Comparison of ENCODE assay signal across 22 cellular contexts in genomic region chr1:43444151-43444826, GRCh38. TPM values are rescaled to one million over a fixed set of nuclear protein-coding genes. Genes with fewer than 3 reads are reported as not detected.
DNase-seq lines count a peak whose midpoint lies in the region; ATAC-seq and TF ChIP-seq lines count a peak whose summit lies in the region.
"Had no signal": no experiment of that assay in that cellular context is flagged by ENCODE, and none has a peak within 500 bp of the region (broad histone marks: within the 10 kb centered on the region; RNA-seq: fewer than 3 reads in every experiment).

No MANE protein-coding gene starts in this region.

- peaks cover 0 to 12% (median 0%) of the 10 kb centered on the region in 4 donors for H3K4me1 ChIP-seq in stomach
- H3K4me1 ChIP-seq: vagina had no signal

- 89 to 93% (median 92%) methylated on average over 13 of the region's 13 CpGs for WGBS in stomach, 5 donors

- no TSS peak for BruUV-seq in Calu3 (replicated peaks; lab: Mats Ljungman, UMichigan)

- CTCF ChIA-PET in Calu3 (lab: Charles Lee) = interaction anchor here (1.7 kb wide), 1 partner anchor 10 kb away, joined by 4 read pairs; no protein-coding TSS in a partner anchor

- peaks cover 2% of the 10 kb centered on the region in 2 donors for H3K36me3 Mint-ChIP-seq in activated T-cell treated with anti-CD3 and anti-CD28 coated beads, Interleukin-2, amount 50 U/mL, for 72 hours (ENCODE audit: insufficient read depth in 2 of 2)
- H3K36me3 Mint-ChIP-seq in Calu3 (ENCODE audit: insufficient read depth, unreplicated experiment) (peaks cover 72% of the 10 kb centered on the region), nephron progenitor cell (ENCODE audit: low read depth) (peaks cover 36% of the 10 kb centered on the region)

- peak overlapping the region; percentile 0 for H3K27ac Mint-ChIP-seq in activated T-cell treated with anti-CD3 and anti-CD28 coated beads, Interleukin-2, amount 50 U/mL, for 72 hours
- H3K27ac Mint-ChIP-seq in Calu3 (ENCODE audit: unreplicated experiment) = peak overlapping the region; percentile 73
- peak overlapping the region; percentile 1 for H3K27ac Mint-ChIP-seq in nephron progenitor cell
- H3K27ac Mint-ChIP-seq: stimulated activated memory B cell treated with anti-CD40 and anti-IgM and Interleukin-4, amounts not matched to agents 10 μg/mL and 1 μg/mL and 100 μg/mL, for 72 hours had no signal

- intact Hi-C loops in Calu3 (cut with micrococcal nuclease; ENCODE audit: unreplicated experiment) (no loop called here), stomach (cut with DNase I; ENCODE audit: low total_unique reads) (no loop called here)

- ATAC-seq in activated T-cell treated with anti-CD3 and anti-CD28 coated beads, Interleukin-2, amount 50 U/mL, for 72 hours (replicated peaks in 1 of 2) = no peak
- ATAC-seq: stimulated activated memory B cell treated with anti-CD40 and anti-IgM and Interleukin-4, amounts not matched to agents 10 μg/mL and 1 μg/mL and 100 μg/mL, for 72 hours had no signal

- H3K27ac ChIP-seq in coronary artery (no peak overlapping the region), stomach (no peak overlapping the region)
- H3K27ac ChIP-seq: dorsolateral prefrontal cortex, epithelial cell of prostate, vagina had no signal

- H3K4me3 Mint-ChIP-seq in activated T-cell treated with anti-CD3 and anti-CD28 coated beads, Interleukin-2, amount 50 U/mL, for 72 hours = no peak overlapping the region
- H3K4me3 Mint-ChIP-seq in Calu3 (ENCODE audit: low read depth, unreplicated experiment) (no peak overlapping the region), nephron progenitor cell (no peak overlapping the region)
- H3K4me3 Mint-ChIP-seq: B cell; stimulated activated memory B cell treated with anti-CD40 and anti-IgM and Interleukin-4, amounts not matched to agents 10 μg/mL and 1 μg/mL and 100 μg/mL, for 72 hours had no signal

- H3K4me1 Mint-ChIP-seq in activated T-cell treated with anti-CD3 and anti-CD28 coated beads, Interleukin-2, amount 50 U/mL, for 72 hours (ENCODE audit: low read depth) = no peaks in the 10 kb centered on the region
- H3K4me1 Mint-ChIP-seq in Calu3 (ENCODE audit: low read depth, unreplicated experiment) (peaks cover 17% of the 10 kb centered on the region), nephron progenitor cell (peaks cover 21% of the 10 kb centered on the region)
- H3K4me1 Mint-ChIP-seq: B cell; stimulated activated memory B cell treated with anti-CD40 and anti-IgM and Interleukin-4, amounts not matched to agents 10 μg/mL and 1 μg/mL and 100 μg/mL, for 72 hours had no signal

- no peaks in the 10 kb centered on the region for H3K27me3 Mint-ChIP-seq in activated T-cell treated with anti-CD3 and anti-CD28 coated beads, Interleukin-2, amount 50 U/mL, for 72 hours (ENCODE audit: low read depth)
- H3K27me3 Mint-ChIP-seq in Calu3 (ENCODE audit: unreplicated experiment) (no peaks in the 10 kb centered on the region), nephron progenitor cell (ENCODE audit: low read depth, poor library complexity) (no peaks in the 10 kb centered on the region)
- H3K27me3 Mint-ChIP-seq: B cell; stimulated activated memory B cell treated with anti-CD40 and anti-IgM and Interleukin-4, amounts not matched to agents 10 μg/mL and 1 μg/mL and 100 μg/mL, for 72 hours had no signal

- TF ChIP-seq EP300 in stomach (IDR thresholded peaks at IDR 0.05) = no peak

- H3K27me3 ChIP-seq in stomach = no peaks in the 10 kb centered on the region
- H3K27me3 ChIP-seq: dorsolateral prefrontal cortex, vagina had no signal

- in situ Hi-C loops in GM13977 (cut with MboI; ENCODE audit: low pct_unique_long_range_greater_than_20kb, low sequenced_read_pairs, unreplicated experiment) = no loop called here

- peaks cover 69 to 100% (median 100%) of the 10 kb centered on the region in 4 donors for H3K36me3 ChIP-seq in stomach

- no peaks in the 10 kb centered on the region for H3K9me3 Mint-ChIP-seq in activated T-cell treated with anti-CD3 and anti-CD28 coated beads, Interleukin-2, amount 50 U/mL, for 72 hours
- H3K9me3 Mint-ChIP-seq in Calu3 (ENCODE audit: low read depth, unreplicated experiment) = no peaks in the 10 kb centered on the region
- H3K9me3 Mint-ChIP-seq in nephron progenitor cell = no peaks in the 10 kb centered on the region
- H3K9me3 Mint-ChIP-seq: stimulated activated memory B cell treated with anti-CD40 and anti-IgM and Interleukin-4, amounts not matched to agents 10 μg/mL and 1 μg/mL and 100 μg/mL, for 72 hours had no signal

- no peak for DNase-seq in activated T-cell treated with anti-CD3 and anti-CD28 coated beads, Interleukin-2, amount 50 U/mL, for 72 hours
- DNase-seq in activated T-cell treated with anti-CD3 and anti-CD28 coated beads, Interleukin-2, amount 50 U/mL, for 1 hour = no peak
- DNase-seq in Calu3 (no peak), coronary artery (ENCODE audit: low spot score) (peak; percentile 59), nephron progenitor cell (no peak), stomach (no peak), GM13977 (ENCODE audit: low spot score) (no peak), NCI-H1048 (lab: John Stamatoyannopoulos, UW) (no peak)
- DNase-seq: activated CD4-positive, alpha-beta T cell treated with anti-CD3 and anti-CD28 coated beads for 48 hours; caudate nucleus; DMS79 treated with DMSO at 0.1 percent for 48 hours; HCEC 1CT; NCI-H2081 treated with DMSO at 0.1 percent for 48 hours; nucleus accumbens; small intestine; T-helper 2 cell had no signal

- H3K9me3 ChIP-seq in stomach = no peaks in the 10 kb centered on the region
- H3K9me3 ChIP-seq: vagina had no signal

- TF ChIP-seq POLR2A in stomach (IDR thresholded peaks at IDR 0.05) = no peak

- no peak for TF ChIP-seq CTCF in Calu3 (IDR thresholded peaks at IDR 0.05; ENCODE audit: unreplicated experiment)
- no peak for TF ChIP-seq CTCF in coronary artery (IDR thresholded peaks at IDR 0.05)
- no peak for TF ChIP-seq CTCF in nephron progenitor cell (IDR thresholded peaks at IDR 0.05)
- no peak for TF ChIP-seq CTCF in stomach (IDR thresholded peaks at IDR 0.05)
- no peak for TF ChIP-seq CTCF in GM13977 (IDR thresholded peaks at IDR 0.05; ENCODE audit: extremely low read depth, insufficient read depth, missing control alignments)

- no peak overlapping the region for H3K4me3 ChIP-seq in coronary artery
- no peak overlapping the region for H3K4me3 ChIP-seq in stomach
- H3K4me3 ChIP-seq: dorsolateral prefrontal cortex, vagina had no signal

RNA-seq across cellular contexts. Expression of gene HYI, which starts 9.4 kb away (rescaled TPM):
- 10 to 100 TPM in 1 of 2 donors, 1 to 10 TPM in 1; 9.9 to 10.6 TPM for total RNA-seq in activated T-cell treated with anti-CD3 and anti-CD28 coated beads, Interleukin-2, amount 50 U/mL, for 72 hours
- total RNA-seq in Calu3 (2022) (44.4 and 67.4 TPM in 2 replicates), stomach (10 to 100 TPM; 24.4 to 77.6 (median 43.6) TPM)
- 100 to 1,000 TPM in 2 of 3 donors, 10 to 100 TPM in 1; 64.2 to 173 (median 143) TPM for polyA plus RNA-seq in stomach
- total RNA-seq: OCI-LY7 had no signal

RNA-seq across cellular contexts. Expression of gene SZT2, which starts 54.6 kb away (rescaled TPM):
- total RNA-seq in activated T-cell treated with anti-CD3 and anti-CD28 coated beads, Interleukin-2, amount 50 U/mL, for 72 hours = 10 to 100 TPM; 51.4 to 51.6 TPM
- total RNA-seq in Calu3 (2022) = 77.3 and 78.7 TPM in 2 replicates
- 10 to 100 TPM; 49.6 to 69.3 (median 56.7) TPM for total RNA-seq in stomach
- polyA plus RNA-seq in stomach = 10 to 100 TPM in 1 of 3 donors, 1 to 10 TPM in 2; 4.9 to 10.2 (median 9.3) TPM

RNA-seq across cellular contexts. Expression of gene MED8, which starts 54.7 kb away (rescaled TPM):
- total RNA-seq in activated T-cell treated with anti-CD3 and anti-CD28 coated beads, Interleukin-2, amount 50 U/mL, for 72 hours = 10 to 100 TPM; 64.2 to 71.1 TPM
- total RNA-seq in Calu3 (2022) (31.1 and 32.8 TPM in 2 replicates), stomach (10 to 100 TPM in 4 of 5 donors, 1 to 10 TPM in 1; 5.8 to 52.2 (median 29.6) TPM)
- polyA plus RNA-seq in stomach = 10 to 100 TPM; 28.3 to 46.1 (median 30.6) TPM

Comparison
In these comparisons a context has a peak if more than half of its experiments do, and no peak if none do; other contexts are left out.
1. H3K27ac Mint-ChIP-seq: peak in every context shown above with its lines; median percentile 73 in Calu3; 1 in nephron progenitor cell; 0 in activated T-cell treated with anti-CD3 and anti-CD28 coated beads, Interleukin-2, amount 50 U/mL, for 72 hours.